ENCODE assay signal across 8 cellular contexts in the genomic region with DNA sequence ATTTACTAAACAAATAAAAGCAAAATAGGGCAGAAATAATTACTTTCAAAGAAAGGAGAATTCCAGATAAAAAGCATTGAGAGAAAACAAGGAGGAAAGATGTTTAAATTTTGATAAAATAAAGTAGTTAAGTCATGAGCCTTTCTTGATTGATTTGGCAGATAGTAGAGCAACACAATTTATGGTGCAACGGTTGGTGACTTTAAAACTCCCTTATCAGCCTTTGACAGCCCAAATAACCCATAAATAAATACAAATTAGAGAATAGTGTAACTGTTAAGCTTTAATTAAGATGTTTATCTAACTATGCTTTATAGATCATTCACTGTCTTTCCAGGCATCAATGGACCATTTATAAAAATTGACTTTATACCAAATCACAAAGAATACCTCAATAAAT.
"Had no signal": no experiment of that assay in that cellular context is flagged by ENCODE, and none has a peak within 500 bp of the region (broad histone marks: within the 10 kb centered on the region; RNA-seq: fewer than 3 reads in every experiment).

No MANE protein-coding gene starts in this region.

- ATAC-seq: HCT116 had no signal

- H3K9me3 ChIP-seq: HAP-1 had no signal

- H3K27ac Mint-ChIP-seq: HFFc6 had no signal

- H3K9me3 Mint-ChIP-seq: HFFc6 had no signal

- DNase-seq: GOT3, H7, HFFc6, IMR-90, KBM-7 had no signal

- H3K4me3 Mint-ChIP-seq: HFFc6 had no signal

- H3K36me3 ChIP-seq: HAP-1 had no signal

- H3K4me3 ChIP-seq: HAP-1 had no signal

- FAIRE-seq: HTR-8/SVneo had no signal
